ENCODE assay signal across 19 cellular contexts in genomic region chr9:92725726-92726125, GRCh38. TPM values are rescaled to one million over a fixed set of nuclear protein-coding genes. Genes with fewer than 3 reads are reported as not detected.
DNase-seq lines count a peak whose midpoint lies in the region; ATAC-seq, FAIRE-seq and TF ChIP-seq lines count a peak whose summit lies in the region.
"Had no signal": no experiment of that assay in that cellular context is flagged by ENCODE, and none has a peak within 500 bp of the region (broad histone marks: within the 10 kb centered on the region; RNA-seq: fewer than 3 reads in every experiment).

No MANE protein-coding gene starts in this region.

- no peak overlapping the region for H3K4me2 ChIP-seq in HepG2 (ENCODE audit: low read depth, low read length)
- H3K4me2 ChIP-seq: SK-N-SH had no signal

- H3K9ac ChIP-seq in HepG2 (ENCODE audit: insufficient read depth, low read depth, low read length): no peak overlapping the region
- H3K9ac ChIP-seq: SK-N-SH had no signal

- no peak for ATAC-seq in HepG2
- no peak for ATAC-seq in right lobe of liver
- no peak for ATAC-seq in HG03442 (IDR thresholded peaks at IDR 0.05; ENCODE audit: unreplicated experiment)
- ATAC-seq: Panc1 had no signal

- H3K4me3 ChIP-seq in esophagus squamous epithelium (no peak overlapping the region), stomach (no peak overlapping the region), HepG2 (replicated peaks in 1 of 3; ENCODE audit: insufficient read depth in 1 of 3, low read depth in 2 of 3, low read length in 3 of 3) (no peak overlapping the region), right lobe of liver (no peak overlapping the region)
- H3K4me3 ChIP-seq: tibial artery had no signal

- H3K4me1 Mint-ChIP-seq in activated naive CD4-positive, alpha-beta T cell treated with anti-CD3 and anti-CD28 coated beads, Interleukin-2, amount 50 U/mL, for 24 hours: no peaks in the 10 kb centered on the region
- H3K4me1 Mint-ChIP-seq: H9 had no signal

- no peaks in the 10 kb centered on the region for H3K27me3 Mint-ChIP-seq in activated naive CD4-positive, alpha-beta T cell treated with anti-CD3 and anti-CD28 coated beads, Interleukin-2, amount 50 U/mL, for 24 hours

- no peaks in the 10 kb centered on the region for H3K9me3 Mint-ChIP-seq in activated naive CD4-positive, alpha-beta T cell treated with anti-CD3 and anti-CD28 coated beads, Interleukin-2, amount 50 U/mL, for 24 hours
- H3K9me3 Mint-ChIP-seq: H9, nephron had no signal

- H3K4me1 ChIP-seq in esophagus squamous epithelium (peaks cover 29 to 91% (median 41%) of the 10 kb centered on the region in 3 donors), stomach (peaks cover 0 to 34% (median 9%) of the 10 kb centered on the region in 4 donors), HepG2 (ENCODE audit: insufficient read depth, low read length) (peaks cover 13% of the 10 kb centered on the region; the same call in 1 of the 2 replicates), right lobe of liver (peaks cover 0 to 5% (median 0%) of the 10 kb centered on the region in 4 donors)

- no peaks in the 10 kb centered on the region for H3K36me3 Mint-ChIP-seq in activated naive CD4-positive, alpha-beta T cell treated with anti-CD3 and anti-CD28 coated beads, Interleukin-2, amount 50 U/mL, for 24 hours

- POLR2A ChIA-PET in RWPE1 (lab: Yijun Ruan, JAX; ENCODE audit: low non-redundant PET) (no interaction called here), HepG2 (lab: Yijun Ruan, JAX) (no interaction called here)

- peak overlapping the region; percentile 30 for H3K27ac Mint-ChIP-seq in activated naive CD4-positive, alpha-beta T cell treated with anti-CD3 and anti-CD28 coated beads, Interleukin-2, amount 50 U/mL, for 24 hours
- H3K27ac Mint-ChIP-seq: nephron had no signal

- no peak overlapping the region for H2AFZ ChIP-seq in HepG2 (ENCODE audit: low read length)

- peak overlapping the region; percentile 89 for H3K27ac ChIP-seq in RWPE1
- H3K27ac ChIP-seq in esophagus squamous epithelium: peak overlapping the region in 3 of 4 donors; percentile 81 to 91 (median 91)
- no peak overlapping the region for H3K27ac ChIP-seq in stomach
- H3K27ac ChIP-seq in HepG2 (ENCODE audit: extremely low read length, insufficient read depth, low read length): no peak overlapping the region
- no peak overlapping the region for H3K27ac ChIP-seq in right lobe of liver
- H3K27ac ChIP-seq: tibial artery had no signal

- no peak for TF ChIP-seq EP300 in stomach (IDR thresholded peaks at IDR 0.05)
- no peak for TF ChIP-seq EP300 in HepG2 (IDR thresholded peaks at IDR 0.05; ENCODE audit: low read depth in 2 of 2, low read length in 2 of 2)
- no peak for TF ChIP-seq EP300 in HepG2 (CRISPR knock-in tag; IDR thresholded peaks at IDR 0.05; ENCODE audit: borderline replicate concordance)

- H4K20me1 ChIP-seq in HepG2 (ENCODE audit: insufficient read depth, low read length): peaks cover 8% of the 10 kb centered on the region; the same call in 1 of the 2 replicates

- TF ChIP-seq POLR2A in esophagus squamous epithelium (IDR thresholded peaks at IDR 0.05) (no peak), stomach (IDR thresholded peaks at IDR 0.05) (no peak), HepG2 (IDR thresholded peaks at IDR 0.05; ENCODE audit: insufficient read depth in 1 of 2, low read depth in 2 of 2, low read length in 2 of 2) (no peak), right lobe of liver (IDR thresholded peaks at IDR 0.05) (no peak)

- in situ Hi-C loops in HepG2 (cut with HindIII; ENCODE audit: extremely low pct_ligation_motif_present, low pct_unique_long_range_greater_than_20kb): no loop called here

- CTCF ChIA-PET in RWPE1 (lab: Yijun Ruan, JAX) (interaction anchor here (0.6 kb wide), 1 partner anchor 77 kb away, joined by 3 read pairs; no protein-coding TSS in a partner anchor), HepG2 (lab: Yijun Ruan, JAX; ENCODE audit: low intra/inter-chr PET ratio, low total read pairs) (no interaction called here)

- WGBS in esophagus squamous epithelium, 2 donors: 90 to 100% methylated on average over 1 of the region's 2 CpGs
- 80 to 100% (median 95%) methylated on average over 1 to 2 of the region's 2 CpGs for WGBS in stomach, 5 donors
- WGBS in HepG2 (ENCODE audit: low lambda C conversion rate): 100% methylated on average over 1 of the region's 2 CpGs
- no CpG with 5 or more reads among the region's 2 CpGs for WGBS in right lobe of liver (ENCODE audit: insufficient coverage, low coverage, low lambda C conversion rate, missing lambda C conversion rate)

- intact Hi-C loops in esophagus squamous epithelium (cut with DNase I) (no loop called here), stomach (cut with DNase I; ENCODE audit: low total_unique reads) (no loop called here), HepG2 (cut with micrococcal nuclease; ENCODE audit: unreplicated experiment) (no loop called here), right lobe of liver (cut with DNase I) (no loop called here)

- H3K79me2 ChIP-seq in HepG2 (ENCODE audit: insufficient read depth, low read length): peaks cover 4% of the 10 kb centered on the region

- TF ChIP-seq RAD21 in HepG2 (CRISPR knock-in tag; IDR thresholded peaks at IDR 0.05): no peak

- no peak overlapping the region for H3K4me3 Mint-ChIP-seq in activated naive CD4-positive, alpha-beta T cell treated with anti-CD3 and anti-CD28 coated beads, Interleukin-2, amount 50 U/mL, for 24 hours
- H3K4me3 Mint-ChIP-seq: H9, nephron had no signal

- no peak for DNase-seq in activated naive CD4-positive, alpha-beta T cell treated with Interleukin-2 at 50 U/mL for 16 hours
- no peak for DNase-seq in RWPE1 (ENCODE audit: low spot score)
- DNase-seq in esophagus squamous epithelium (lab: John Stamatoyannopoulos, UW): no peak
- DNase-seq in stomach: peak; percentile 14
- no peak for DNase-seq in HepG2 (ENCODE audit: low spot score)
- no peak for DNase-seq in right lobe of liver
- DNase-seq: activated CD4-positive, alpha-beta T cell treated with anti-CD3 and anti-CD28 coated beads for 4 hours; caudate nucleus; DND-41; IMR-90; NCI-H1694 treated with DMSO at 0.1 percent for 48 hours; NCI-H345; SK-N-SH; tibial artery had no signal

- FAIRE-seq in HepG2 (lab: Jason Lieb, UNC): no peak

- peaks cover 19 to 73% (median 41%) of the 10 kb centered on the region in 3 donors for H3K36me3 ChIP-seq in esophagus squamous epithelium
- peaks cover 26 to 82% (median 76%) of the 10 kb centered on the region in 4 donors for H3K36me3 ChIP-seq in stomach
- peaks cover 17 to 54% of the 10 kb centered on the region in 2 experiments for H3K36me3 ChIP-seq in HepG2 (replicated peaks in 1 of 2; ENCODE audit: control insufficient read depth in 1 of 2, insufficient read depth in 2 of 2, low read length in 2 of 2)
- H3K36me3 ChIP-seq in right lobe of liver: peaks cover 0 to 12% (median 1%) of the 10 kb centered on the region in 4 donors

- no TSS peak for BruUV-seq in HepG2 (replicated peaks; lab: Mats Ljungman, UMichigan)

- H3K9me3 ChIP-seq in esophagus squamous epithelium: no peaks in the 10 kb centered on the region
- H3K9me3 ChIP-seq in stomach: no peaks in the 10 kb centered on the region
- no peaks in the 10 kb centered on the region for H3K9me3 ChIP-seq in HepG2 (ENCODE audit: low read length)
- no peaks in the 10 kb centered on the region for H3K9me3 ChIP-seq in right lobe of liver
- H3K9me3 ChIP-seq: SK-N-SH, tibial artery had no signal

- no peak for TF ChIP-seq CTCF in RWPE1 (conservative IDR thresholded peaks at IDR 0.05; ENCODE audit: low read depth)
- no peak for TF ChIP-seq CTCF in esophagus squamous epithelium (IDR thresholded peaks at IDR 0.05)
- no peak for TF ChIP-seq CTCF in stomach (IDR thresholded peaks at IDR 0.05)
- no peak for TF ChIP-seq CTCF in HepG2 (CRISPR knock-in tag; IDR thresholded peaks at IDR 0.05)
- TF ChIP-seq CTCF in right lobe of liver (IDR thresholded peaks at IDR 0.05): no peak

- no peaks in the 10 kb centered on the region for H3K27me3 ChIP-seq in esophagus squamous epithelium
- no peaks in the 10 kb centered on the region for H3K27me3 ChIP-seq in stomach
- no peaks in the 10 kb centered on the region for H3K27me3 ChIP-seq in HepG2 (ENCODE audit: control insufficient read depth in 1 of 2, insufficient read depth in 2 of 2, low read length in 2 of 2)
- no peaks in the 10 kb centered on the region for H3K27me3 ChIP-seq in right lobe of liver
- H3K27me3 ChIP-seq: tibial artery had no signal

RNA-seq across cellular contexts. Expression of gene BICD2, which starts 38.9 kb away (rescaled TPM):
- total RNA-seq in esophagus squamous epithelium (100 to 1,000 TPM in 1 of 4 donors, 10 to 100 TPM in 3; 81.7 to 116 (median 91.1) TPM), stomach (10 to 100 TPM in 4 of 5 donors, 1 to 10 TPM in 1; 6.4 to 32.6 (median 20.4) TPM), HepG2 (2016; rRNA removed; fragmentation: Illumina TruSeq; extraction: Trizol) (17.4 and 18.3 TPM in 2 replicates), right lobe of liver (10 to 100 TPM in 3 of 6 experiments, 1 to 10 TPM in 3; 6.3 to 14.9 (median 9.8) TPM)
- polyA plus RNA-seq in stomach (10 to 100 TPM in 1 of 3 donors, 1 to 10 TPM in 2; 5.9 to 15.8 (median 6.3) TPM), HepG2 (2011; rRNA removed) (5.1 and 6.3 TPM in 2 replicates)
- total RNA-seq in HepG2 (2016; cell fraction: cytosol; rRNA removed; fragmentation: Illumina TruSeq; extraction: Trizol; ENCODE audit: low read depth): 2.2 and 2.6 TPM in 2 replicates
- 17.1 and 17.9 TPM in 2 replicates for total RNA-seq in HepG2 (2016; cell fraction: insoluble cytoplasmic fraction; rRNA removed; fragmentation: Illumina TruSeq; extraction: Trizol)
- total RNA-seq in HepG2 (2016; cell fraction: membrane; rRNA removed; fragmentation: Illumina TruSeq; extraction: Trizol): 7.5 and 8.2 TPM in 2 replicates
- 15.1 and 18.6 TPM in 2 replicates for total RNA-seq in HepG2 (2016; cell fraction: nucleus; rRNA removed; fragmentation: Illumina TruSeq; extraction: Trizol)
- polyA plus RNA-seq in HepG2 (2011; cell fraction: cytosol; rRNA removed): 5.7 and 6.0 TPM in 2 replicates
- polyA plus RNA-seq in HepG2 (2011; cell fraction: nucleus; rRNA removed): 9.9 and 11.3 TPM in 2 replicates
- 9.8 and 11.5 TPM in 2 replicates for polyA plus RNA-seq in HepG2 (2012)
- polyA plus RNA-seq in HepG2 (2016; cell fraction: cytosol; fragmentation: Illumina TruSeq; extraction: Trizol; ENCODE audit: low read depth): 1.1 TPM in 2 replicates
- polyA plus RNA-seq in HepG2 (2016; cell fraction: insoluble cytoplasmic fraction; fragmentation: Illumina TruSeq; extraction: Trizol; ENCODE audit: low read depth): 15.2 and 16.4 TPM in 2 replicates
- polyA plus RNA-seq in HepG2 (2016; cell fraction: membrane; fragmentation: Illumina TruSeq; extraction: Trizol; ENCODE audit: low read depth): 3.5 and 4.1 TPM in 2 replicates
- polyA plus RNA-seq in HepG2 (2016; cell fraction: nucleus; fragmentation: Illumina TruSeq; extraction: Trizol; ENCODE audit: insufficient read depth, low read depth): 17.8 and 17.9 TPM in 2 replicates
- polyA minus RNA-seq in HepG2 (2011; rRNA and poly(A)+ RNA removed; ENCODE audit: low replicate concordance): 10.1 and 10.5 TPM in 2 replicates
- 6.4 and 6.6 TPM in 2 replicates for polyA minus RNA-seq in HepG2 (2011; cell fraction: cytosol; rRNA and poly(A)+ RNA removed)
- 8.7 and 9.5 TPM in 2 replicates for polyA minus RNA-seq in HepG2 (2011; cell fraction: nucleus; rRNA and poly(A)+ RNA removed)

RNA-seq across cellular contexts. Expression of gene IPPK, which starts 55.8 kb away (rescaled TPM):
- total RNA-seq in esophagus squamous epithelium (10 to 100 TPM; 41.8 to 86.9 (median 46.1) TPM), stomach (10 to 100 TPM in 4 of 5 donors, 1 to 10 TPM in 1; 1.4 to 14.6 (median 11.6) TPM), HepG2 (2016; rRNA removed; fragmentation: Illumina TruSeq; extraction: Trizol) (14.1 and 15.1 TPM in 2 replicates), right lobe of liver (1 to 10 TPM; 2.4 to 4.9 (median 3.7) TPM)
- polyA plus RNA-seq in stomach (10 to 100 TPM in 1 of 3 donors, 1 to 10 TPM in 2; 2.7 to 17.1 (median 6.0) TPM), HepG2 (2011; rRNA removed) (9.9 and 11.2 TPM in 2 replicates)
- 0.91 and 1.3 TPM in 2 replicates for total RNA-seq in HepG2 (2016; cell fraction: cytosol; rRNA removed; fragmentation: Illumina TruSeq; extraction: Trizol; ENCODE audit: low read depth)
- 12.9 and 15.9 TPM in 2 replicates for total RNA-seq in HepG2 (2016; cell fraction: insoluble cytoplasmic fraction; rRNA removed; fragmentation: Illumina TruSeq; extraction: Trizol)
- total RNA-seq in HepG2 (2016; cell fraction: membrane; rRNA removed; fragmentation: Illumina TruSeq; extraction: Trizol): 4.6 and 5.0 TPM in 2 replicates
- 6.5 and 8.3 TPM in 2 replicates for total RNA-seq in HepG2 (2016; cell fraction: nucleus; rRNA removed; fragmentation: Illumina TruSeq; extraction: Trizol)
- 10.8 and 11.0 TPM in 2 replicates for polyA plus RNA-seq in HepG2 (2011; cell fraction: cytosol; rRNA removed)
- polyA plus RNA-seq in HepG2 (2011; cell fraction: nucleus; rRNA removed): 17.2 and 18.8 TPM in 2 replicates
- polyA plus RNA-seq in HepG2 (2012): 5.3 and 5.7 TPM in 2 replicates
- polyA plus RNA-seq in HepG2 (2016; cell fraction: cytosol; fragmentation: Illumina TruSeq; extraction: Trizol; ENCODE audit: low read depth): 0.66 and 1.2 TPM in 2 replicates
- 16.3 and 16.9 TPM in 2 replicates for polyA plus RNA-seq in HepG2 (2016; cell fraction: insoluble cytoplasmic fraction; fragmentation: Illumina TruSeq; extraction: Trizol; ENCODE audit: low read depth)
- polyA plus RNA-seq in HepG2 (2016; cell fraction: membrane; fragmentation: Illumina TruSeq; extraction: Trizol; ENCODE audit: low read depth): 2.2 and 3.4 TPM in 2 replicates
- polyA plus RNA-seq in HepG2 (2016; cell fraction: nucleus; fragmentation: Illumina TruSeq; extraction: Trizol; ENCODE audit: insufficient read depth, low read depth): 12.6 and 15.6 TPM in 2 replicates
- 61.7 and 67.2 TPM in 2 replicates for polyA minus RNA-seq in HepG2 (2011; rRNA and poly(A)+ RNA removed; ENCODE audit: low replicate concordance)
- 6.2 and 7.6 TPM in 2 replicates for polyA minus RNA-seq in HepG2 (2011; cell fraction: cytosol; rRNA and poly(A)+ RNA removed)
- polyA minus RNA-seq in HepG2 (2011; cell fraction: nucleus; rRNA and poly(A)+ RNA removed): 9.8 and 10.4 TPM in 2 replicates

Comparison
In these comparisons a context has a peak if more than half of its experiments do, and no peak if none do; other contexts are left out.
1. H3K27ac ChIP-seq: peak in RWPE1 (single experiment) and esophagus squamous epithelium (3 of 4); none in stomach (0 of 5), HepG2 (single experiment) and right lobe of liver (0 of 3).